Comparison of ENCODE assay signal across 7 cellular contexts in the genomic region with DNA sequence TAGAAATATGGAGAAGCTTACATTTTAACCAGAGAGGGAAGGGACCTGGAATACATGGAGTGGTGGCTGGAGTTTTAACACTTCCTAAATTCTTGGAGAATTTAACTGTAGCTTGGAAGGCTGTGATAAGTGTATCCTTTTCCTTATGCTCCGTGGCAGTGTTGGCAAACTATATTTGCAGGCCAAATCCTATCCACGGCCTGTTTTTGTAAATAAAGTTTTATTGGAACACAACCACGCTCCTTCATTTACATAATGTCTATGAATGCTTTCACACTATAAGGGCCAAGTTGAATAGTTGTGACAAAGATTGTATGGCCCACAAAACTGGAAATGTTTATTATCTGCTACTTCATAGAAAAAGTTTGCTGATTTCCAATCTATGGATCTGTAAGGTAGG.
"Had no signal": no experiment of that assay in that cellular context is flagged by ENCODE, and none has a peak within 500 bp of the region (broad histone marks: within the 10 kb centered on the region; RNA-seq: fewer than 3 reads in every experiment).

No MANE protein-coding gene starts in this region.

- FAIRE-seq: G401.6, GM12891, GM12892, GM18507, GM19239 had no signal

- DNase-seq: GDM1, GF-D8 had no signal
